In the genomic region with DNA sequence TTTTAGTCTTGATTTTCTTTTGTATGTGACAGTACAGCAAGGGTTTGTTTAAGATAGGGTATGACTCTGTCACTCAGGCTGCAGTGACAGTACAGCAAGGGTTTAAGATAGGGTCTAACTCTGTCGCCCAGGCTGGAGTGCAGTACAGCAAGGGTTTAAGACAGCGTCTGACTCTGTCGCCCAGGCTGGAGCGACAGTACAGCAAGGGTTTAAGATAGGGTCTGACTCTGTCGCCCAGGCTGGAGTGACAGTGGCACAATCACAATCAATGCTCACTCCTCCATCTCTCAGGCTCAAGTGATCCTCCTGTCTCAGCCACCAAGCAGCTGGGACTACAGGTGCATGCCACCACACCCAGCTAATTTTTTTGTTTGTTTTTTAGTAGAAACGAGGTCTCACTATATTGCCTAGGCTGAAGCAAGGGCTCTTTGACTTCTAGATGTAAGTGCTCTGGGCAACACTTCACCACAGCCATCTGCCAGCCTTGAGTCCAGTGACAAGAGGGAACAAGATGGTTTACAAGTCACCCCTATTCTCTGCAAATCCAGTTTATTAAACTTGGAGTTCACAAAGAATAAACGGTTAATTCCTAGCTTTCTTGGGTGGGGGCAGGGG, we compare ENCODE assay signal across 8 cellular contexts. TPM values are rescaled to one million over a fixed set of nuclear protein-coding genes. Genes with fewer than 3 reads are reported as not detected.
DNase-seq lines count a peak whose midpoint lies in the region; ATAC-seq and TF ChIP-seq lines count a peak whose summit lies in the region.

No MANE protein-coding gene starts in this region.

- H4K20me1 ChIP-seq in IMR-90 (ENCODE audit: insufficient read depth, low read length) (no peaks in the 10 kb centered on the region), neural progenitor cell (ENCODE audit: low read depth) (peaks cover 30% of the 10 kb centered on the region)

- peak overlapping the region; percentile 88 for H2BK120ac ChIP-seq in IMR-90 (ENCODE audit: low read depth, low read length)

- peaks cover 9 to 48% of the 10 kb centered on the region in 2 experiments for H3K79me1 ChIP-seq in IMR-90 (ENCODE audit: low read depth in 1 of 2, low read length in 2 of 2)

- intact Hi-C loops in CD4-positive, alpha-beta memory T cell (cut with micrococcal nuclease): loop anchor here (1.0 to 5.0 kb wide), 4 partner anchors 15 to 462 kb away; a partner anchor contains a TSS
- intact Hi-C loops in IMR-90 (cut with micrococcal nuclease): loop anchor here (2.0 kb wide), 1 partner anchor 37 kb away; no protein-coding TSS in a partner anchor

- H3K9ac ChIP-seq in IMR-90 (ENCODE audit: low read depth, low read length) (peak overlapping the region; percentile 2; the same call in 1 of the 2 replicates), neural progenitor cell (no peak overlapping the region)

- H3K9me3 ChIP-seq in CD4-positive, alpha-beta memory T cell (ENCODE audit: control insufficient read depth in 1 of 2, low read length in 2 of 2): no peaks in the 10 kb centered on the region
- H3K9me3 ChIP-seq in IMR-90 (ENCODE audit: control insufficient read depth, insufficient read depth, low read length): no peaks in the 10 kb centered on the region
- H3K9me3 ChIP-seq in neural progenitor cell (ENCODE audit: low read depth): no peaks in the 10 kb centered on the region

- peaks cover 0 to 2% (median 0%) of the 10 kb centered on the region in 8 donors for H3K9me3 Mint-ChIP-seq in CD4-positive, alpha-beta memory T cell
- no peaks in the 10 kb centered on the region for H3K9me3 Mint-ChIP-seq in neural progenitor cell

- peak overlapping the region; percentile 57; the same call in 2 of the 3 replicates for H2BK15ac ChIP-seq in IMR-90 (ENCODE audit: low read depth, low read length)

- H3K9me1 ChIP-seq in IMR-90 (ENCODE audit: insufficient read depth, low read length): peaks cover 18% of the 10 kb centered on the region

- no peaks in the 10 kb centered on the region for H3K36me3 ChIP-seq in CD4-positive, alpha-beta memory T cell (ENCODE audit: insufficient read depth, low read length)
- H3K36me3 ChIP-seq in IMR-90 (ENCODE audit: control insufficient read depth, insufficient read depth, low read length) (peaks cover 7% of the 10 kb centered on the region), neural progenitor cell (no peaks in the 10 kb centered on the region)

- H3K27me3 ChIP-seq in CD4-positive, alpha-beta memory T cell (ENCODE audit: insufficient read depth, low read length): no peaks in the 10 kb centered on the region
- no peaks in the 10 kb centered on the region for H3K27me3 ChIP-seq in IMR-90 (ENCODE audit: control insufficient read depth, insufficient read depth, low read length)
- peaks cover 58% of the 10 kb centered on the region for H3K27me3 ChIP-seq in neural progenitor cell

- no peak for ATAC-seq in IMR-90 (ENCODE audit: low read depth)
- ATAC-seq in HG03520 (IDR thresholded peaks at IDR 0.05; ENCODE audit: unreplicated experiment): no peak

- peak overlapping the region; percentile 66 for H3K14ac ChIP-seq in IMR-90 (replicated peaks; ENCODE audit: low read depth, low read length)

- 14% methylated on average over 3 of the region's 7 CpGs; no CpG with 5 or more reads in 1 of the 2 experiments for WGBS in IMR-90 (ENCODE audit: extremely low coverage in 2 of 2, insufficient read length in 1 of 2), 2 experiments

- peak overlapping the region; percentile 26; the same call in 1 of the 2 replicates for H3K18ac ChIP-seq in IMR-90 (ENCODE audit: low read depth, low read length)

- BruUV-seq in IMR-90 (replicated peaks; lab: Mats Ljungman, UMichigan): no TSS peak

- no peak overlapping the region for H3K27ac ChIP-seq in CD4-positive, alpha-beta memory T cell (ENCODE audit: low read depth, low read length)
- H3K27ac ChIP-seq in IMR-90 (ENCODE audit: insufficient read depth, low read length) (peak overlapping the region; percentile 74), cingulate gyrus (ENCODE audit: low read depth, low read length) (peak overlapping the region; percentile 10), neural progenitor cell (no peak overlapping the region)

- POLR2A ChIA-PET in CD4-positive, alpha-beta memory T cell (lab: Charles Lee; ENCODE audit: partially characterized antibody): interaction anchor here (0.9 to 2.3 kb wide), 2 partner anchors 36 to 54 kb away, joined by 3 to 7 read pairs; no protein-coding TSS in a partner anchor
- POLR2A ChIA-PET in IMR-90 (lab: Charles Lee; ENCODE audit: unreplicated experiment): interaction anchor here (0.9 kb wide), 1 partner anchor 73 kb away, joined by 3 read pairs; no protein-coding TSS in a partner anchor

- peak overlapping the region; percentile 95 for H3K4me2 ChIP-seq in IMR-90 (ENCODE audit: low read depth, low read length)
- H3K4me2 ChIP-seq in neural progenitor cell: peak overlapping the region; percentile 88

- TF ChIP-seq CTCF in IMR-90 (conservative IDR thresholded peaks at IDR 0.05; ENCODE audit: low read depth, low read length) (no peak), neural progenitor cell (IDR thresholded peaks at IDR 0.05) (no peak)

- H4K8ac ChIP-seq in IMR-90 (ENCODE audit: low read depth in 2 of 2, low read length in 2 of 2): peak overlapping the region; percentile 42 to 87

- H3K4me1 Mint-ChIP-seq in CD4-positive, alpha-beta memory T cell: peaks cover 10 to 23% (median 13%) of the 10 kb centered on the region in 4 donors
- peaks cover 13% of the 10 kb centered on the region for H3K4me1 Mint-ChIP-seq in neural progenitor cell

- peaks cover 11 to 17% of the 10 kb centered on the region in 2 donors for H3K36me3 Mint-ChIP-seq in CD4-positive, alpha-beta memory T cell
- peaks cover 3% of the 10 kb centered on the region for H3K36me3 Mint-ChIP-seq in neural progenitor cell

- CTCF ChIA-PET in CD4-positive, alpha-beta memory T cell (lab: Charles Lee; ENCODE audit: partially characterized antibody): interaction anchor here (0.8 to 1.5 kb wide), 3 partner anchors 22 to 537 kb away, joined by 3 to 12 read pairs (median 3); no protein-coding TSS in a partner anchor
- CTCF ChIA-PET in IMR-90 (lab: Yijun Ruan, JAX): interaction anchor here (0.5 to 2.4 kb wide), 4 partner anchors 11 to 462 kb away, joined by 3 to 7 read pairs (median 3); no protein-coding TSS in a partner anchor

- H3K4me3 Mint-ChIP-seq in CD4-positive, alpha-beta memory T cell: peak overlapping the region; percentile 78 to 91 (median 88)
- peak overlapping the region; percentile 89 for H3K4me3 Mint-ChIP-seq in neural progenitor cell

- peak overlapping the region; percentile 80 for H4K91ac ChIP-seq in IMR-90 (ENCODE audit: insufficient read depth, low read depth, low read length)

- peaks cover 17% of the 10 kb centered on the region for H3K4me1 ChIP-seq in CD4-positive, alpha-beta memory T cell (ENCODE audit: insufficient read depth, low read length)
- H3K4me1 ChIP-seq in IMR-90 (ENCODE audit: control insufficient read depth, insufficient read depth, low read length): peaks cover 15% of the 10 kb centered on the region
- H3K4me1 ChIP-seq in neural progenitor cell: peaks cover 30% of the 10 kb centered on the region

- H3K27ac Mint-ChIP-seq in CD4-positive, alpha-beta memory T cell: peak overlapping the region in 6 of 7 donors; percentile 51 to 85 (median 77)
- no peak overlapping the region for H3K27ac Mint-ChIP-seq in neural progenitor cell

- peak overlapping the region; percentile 67 for H2AK5ac ChIP-seq in IMR-90 (ENCODE audit: low read depth, low read length)

- peak overlapping the region; percentile 75 for H2AK9ac ChIP-seq in IMR-90 (replicated peaks; ENCODE audit: low read depth, low read length, poor library complexity)

- H3K79me2 ChIP-seq in neural progenitor cell (ENCODE audit: low read depth): no peaks in the 10 kb centered on the region

- DNase-seq in CD4-positive, alpha-beta memory T cell: no peak
- DNase-seq in IMR-90: no peak
- no peak for DNase-seq in neural progenitor cell (ENCODE audit: low spot score)
- no peak for DNase-seq in NCI-H2196 (lab: John Stamatoyannopoulos, UW; ENCODE audit: unreplicated experiment)
- no peak for DNase-seq in NK-92 treated with Interleukin-12 subunit alpha and Interleukin-12 subunit beta, amount 100 ng/mL, for 24 hours (lab: John Stamatoyannopoulos, UW)
- no peak for DNase-seq in stimulated activated naive CD4-positive, alpha-beta T cell treated with Interleukin-2 at 50 U/mL for 16 hours (lab: John Stamatoyannopoulos, UW)

- in situ Hi-C loops in IMR-90 (cut with MboI; ENCODE audit: low sequenced_read_pairs): no loop called here

- H3K4ac ChIP-seq in IMR-90 (ENCODE audit: low read depth, low read length): peak overlapping the region; percentile 76

- peak overlapping the region in 1 of 2 donors; percentile 68 for H3K4me3 ChIP-seq in CD4-positive, alpha-beta memory T cell (ENCODE audit: low read length in 2 of 2)
- no peak overlapping the region for H3K4me3 ChIP-seq in IMR-90 (ENCODE audit: insufficient read depth, low read depth, low read length)
- peak overlapping the region; percentile 56 for H3K4me3 ChIP-seq in neural progenitor cell

- dilution Hi-C loops in IMR-90 (cut with HindIII; ENCODE audit: low sequenced_read_pairs, unreplicated experiment): no loop called here

- peaks cover 2 to 15% of the 10 kb centered on the region in 2 donors for H3K27me3 Mint-ChIP-seq in CD4-positive, alpha-beta memory T cell
- peaks cover 22% of the 10 kb centered on the region for H3K27me3 Mint-ChIP-seq in neural progenitor cell (ENCODE audit: insufficient read depth, low read depth)

- 0 out of 2 replicates have a peak, but pooled peaks have one; percentile 17 for TF ChIP-seq POLR2A in IMR-90 (IDR thresholded peaks at IDR 0.05; ENCODE audit: low read depth, low read length)

- peak overlapping the region; percentile 86 for H2BK5ac ChIP-seq in IMR-90 (ENCODE audit: low read depth, low read length, poor library complexity, severe bottlenecking)

- H4K5ac ChIP-seq in IMR-90 (ENCODE audit: low read depth, low read length): peak overlapping the region; percentile 73

- peak overlapping the region; percentile 4; the same call in 1 of the 2 replicates for H3K23ac ChIP-seq in IMR-90 (ENCODE audit: low read depth, low read length)

- H3K56ac ChIP-seq in IMR-90 (ENCODE audit: extremely low read depth, insufficient read depth, low read length): peak overlapping the region; percentile 20; the same call in 1 of the 2 replicates

- H2AFZ ChIP-seq in IMR-90 (replicated peaks; ENCODE audit: low read length, poor library complexity) (peak overlapping the region; percentile 53), neural progenitor cell (replicated peaks) (peak overlapping the region; percentile 81)

- TF ChIP-seq RAD21 in IMR-90 (IDR thresholded peaks at IDR 0.05; ENCODE audit: low read length): no peak

- H2BK20ac ChIP-seq in IMR-90 (ENCODE audit: low read depth, low read length): peak overlapping the region; percentile 92

- peaks cover 40% of the 10 kb centered on the region for H3F3A ChIP-seq in neural progenitor cell (ENCODE audit: low read depth)

RNA-seq across cellular contexts. Expression of a gene that starts 1.0 kb away (rescaled TPM):
- under 1 TPM in 1 of 2 experiments, not detected in 1; 0.38 TPM for total RNA-seq in CD4-positive, alpha-beta memory T cell
- not detected for polyA plus RNA-seq in CD4-positive, alpha-beta memory T cell
- total RNA-seq in IMR-90 (2012; rRNA removed) (6.7 and 7.2 TPM in 2 replicates), neural progenitor cell (ENCODE audit: low replicate concordance) (5.1 and 7.7 TPM in 2 replicates)
- polyA plus RNA-seq in IMR-90 (2012; rRNA removed): 13.5 and 14.4 TPM in 2 replicates
- 7.8 and 10.5 TPM in 2 replicates for polyA plus RNA-seq in IMR-90 (2012; cell fraction: cytosol; rRNA removed)
- polyA plus RNA-seq in IMR-90 (2012; cell fraction: nucleus; rRNA removed; ENCODE audit: low replicate concordance): 48.2 and 69.5 TPM in 2 replicates

RNA-seq across cellular contexts. Expression of a gene that starts 15.7 kb away (rescaled TPM):
- not detected for total RNA-seq in CD4-positive, alpha-beta memory T cell
- polyA plus RNA-seq in CD4-positive, alpha-beta memory T cell: not detected
- total RNA-seq in IMR-90 (2012; rRNA removed) (4.5 and 4.7 TPM in 2 replicates), neural progenitor cell (ENCODE audit: low replicate concordance) (2.2 and 4.0 TPM in 2 replicates)
- 5.7 and 6.5 TPM in 2 replicates for polyA plus RNA-seq in IMR-90 (2012; rRNA removed)
- 4.6 and 6.0 TPM in 2 replicates for polyA plus RNA-seq in IMR-90 (2012; cell fraction: cytosol; rRNA removed)
- polyA plus RNA-seq in IMR-90 (2012; cell fraction: nucleus; rRNA removed; ENCODE audit: low replicate concordance): 8.5 and 11.5 TPM in 2 replicates

RNA-seq across cellular contexts. Expression of a gene that starts 53.6 kb away (rescaled TPM):
- total RNA-seq in CD4-positive, alpha-beta memory T cell: 100 to 1,000 TPM; 352 to 366 TPM
- 100 to 1,000 TPM; 202 to 208 TPM for polyA plus RNA-seq in CD4-positive, alpha-beta memory T cell
- total RNA-seq in IMR-90 (2012; rRNA removed): 88.4 and 111 TPM in 2 replicates
- polyA plus RNA-seq in IMR-90 (2012; rRNA removed): 146 and 151 TPM in 2 replicates
- 53.0 and 110 TPM in 2 replicates for polyA plus RNA-seq in IMR-90 (2012; cell fraction: cytosol; rRNA removed)
- 75.3 and 282 TPM in 2 replicates for polyA plus RNA-seq in IMR-90 (2012; cell fraction: nucleus; rRNA removed; ENCODE audit: low replicate concordance)
- 257 and 261 TPM in 2 replicates for total RNA-seq in neural progenitor cell (ENCODE audit: low replicate concordance)

Comparison
In these comparisons a context has a peak if more than half of its experiments do, and no peak if none do; other contexts are left out.
1. H3K27ac ChIP-seq: peak in IMR-90 (single experiment) and cingulate gyrus (single experiment); none in CD4-positive, alpha-beta memory T cell (single experiment) and neural progenitor cell (single experiment).